ENCODE assay signal across 1 cellular context in genomic region chr11:80462211-80462610, GRCh38.
TF ChIP-seq lines count a peak whose summit lies in the region.

No MANE protein-coding gene starts in this region.

TF ChIP-seq in H1, 55 proteins besides CTCF, POLR2A, EP300 and RAD21:
- TF ChIP-seq BCL11A (IDR thresholded peaks at IDR 0.05; ENCODE audit: low read depth in 2 of 2, low read length in 2 of 2), result no peak
- TF ChIP-seq ASH2L (IDR thresholded peaks at IDR 0.05; ENCODE audit: low read length), result no peak
- TF ChIP-seq PHF8 (conservative IDR thresholded peaks at IDR 0.05; ENCODE audit: low read depth, low read length), result no peak
- TF ChIP-seq RNF2 (IDR thresholded peaks at IDR 0.05; ENCODE audit: borderline replicate concordance, low read depth, low read length, missing control alignments, poor library complexity, severe bottlenecking), result no peak
- no peak for TF ChIP-seq CHD2 (IDR thresholded peaks at IDR 0.05; ENCODE audit: low read length)
- TF ChIP-seq, protein P1, sequence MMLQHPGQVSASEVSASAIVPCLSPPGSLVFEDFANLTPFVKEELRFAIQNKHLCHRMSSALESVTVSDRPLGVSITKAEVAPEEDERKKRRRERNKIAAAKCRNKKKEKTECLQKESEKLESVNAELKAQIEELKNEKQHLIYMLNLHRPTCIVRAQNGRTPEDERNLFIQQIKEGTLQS (IDR thresholded peaks at IDR 0.05; ENCODE audit: insufficient read depth, low read depth, low read length), result no peak
- TF ChIP-seq TCF12 (IDR thresholded peaks at IDR 0.05; ENCODE audit: low read depth, low read length), result no peak
